In the genomic region with DNA sequence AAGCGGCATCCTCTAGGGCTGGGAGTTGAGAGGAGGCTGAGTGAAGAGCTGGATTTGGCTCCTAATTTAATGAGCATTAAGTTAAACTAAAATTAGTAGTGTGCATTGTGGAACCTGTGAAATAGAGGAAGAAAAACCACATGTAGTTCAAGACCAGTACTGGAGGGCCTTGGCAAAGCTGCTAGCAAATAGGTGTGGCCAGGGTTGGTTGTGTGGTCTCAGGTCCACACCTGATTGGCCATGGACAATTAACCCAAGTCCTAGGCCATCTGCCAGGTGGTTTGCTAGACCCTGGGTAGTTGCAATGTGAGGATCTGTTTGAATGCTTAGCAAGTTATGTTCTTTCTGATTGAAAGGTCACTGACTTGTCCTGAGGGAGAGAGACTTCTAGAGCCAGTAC, we compare ENCODE assay signal across 1 cellular context.
TF ChIP-seq lines count a peak whose summit lies in the region.

No MANE protein-coding gene starts in this region.

TF ChIP-seq in WTC11, 78 proteins besides CTCF, POLR2A, EP300 and RAD21 (continued from another document):
- TF ChIP-seq, protein P1, sequence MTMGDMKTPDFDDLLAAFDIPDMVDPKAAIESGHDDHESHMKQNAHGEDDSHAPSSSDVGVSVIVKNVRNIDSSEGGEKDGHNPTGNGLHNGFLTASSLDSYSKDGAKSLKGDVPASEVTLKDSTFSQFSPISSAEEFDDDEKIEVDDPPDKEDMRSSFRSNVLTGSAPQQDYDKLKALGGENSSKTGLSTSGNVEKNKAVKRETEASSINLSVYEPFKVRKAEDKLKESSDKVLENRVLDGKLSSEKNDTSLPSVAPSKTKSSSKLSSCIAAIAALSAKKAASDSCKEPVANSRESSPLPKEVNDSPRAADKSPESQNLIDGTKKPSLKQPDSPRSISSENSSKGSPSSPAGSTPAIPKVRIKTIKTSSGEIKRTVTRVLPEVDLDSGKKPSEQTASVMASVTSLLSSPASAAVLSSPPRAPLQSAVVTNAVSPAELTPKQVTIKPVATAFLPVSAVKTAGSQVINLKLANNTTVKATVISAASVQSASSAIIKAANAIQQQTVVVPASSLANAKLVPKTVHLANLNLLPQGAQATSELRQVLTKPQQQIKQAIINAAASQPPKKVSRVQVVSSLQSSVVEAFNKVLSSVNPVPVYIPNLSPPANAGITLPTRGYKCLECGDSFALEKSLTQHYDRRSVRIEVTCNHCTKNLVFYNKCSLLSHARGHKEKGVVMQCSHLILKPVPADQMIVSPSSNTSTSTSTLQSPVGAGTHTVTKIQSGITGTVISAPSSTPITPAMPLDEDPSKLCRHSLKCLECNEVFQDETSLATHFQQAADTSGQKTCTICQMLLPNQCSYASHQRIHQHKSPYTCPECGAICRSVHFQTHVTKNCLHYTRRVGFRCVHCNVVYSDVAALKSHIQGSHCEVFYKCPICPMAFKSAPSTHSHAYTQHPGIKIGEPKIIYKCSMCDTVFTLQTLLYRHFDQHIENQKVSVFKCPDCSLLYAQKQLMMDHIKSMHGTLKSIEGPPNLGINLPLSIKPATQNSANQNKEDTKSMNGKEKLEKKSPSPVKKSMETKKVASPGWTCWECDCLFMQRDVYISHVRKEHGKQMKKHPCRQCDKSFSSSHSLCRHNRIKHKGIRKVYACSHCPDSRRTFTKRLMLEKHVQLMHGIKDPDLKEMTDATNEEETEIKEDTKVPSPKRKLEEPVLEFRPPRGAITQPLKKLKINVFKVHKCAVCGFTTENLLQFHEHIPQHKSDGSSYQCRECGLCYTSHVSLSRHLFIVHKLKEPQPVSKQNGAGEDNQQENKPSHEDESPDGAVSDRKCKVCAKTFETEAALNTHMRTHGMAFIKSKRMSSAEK (CRISPR knock-in tag; IDR thresholded peaks at IDR 0.05; ENCODE audit: borderline replicate concordance) = no peak
- TF ChIP-seq, protein P2, sequence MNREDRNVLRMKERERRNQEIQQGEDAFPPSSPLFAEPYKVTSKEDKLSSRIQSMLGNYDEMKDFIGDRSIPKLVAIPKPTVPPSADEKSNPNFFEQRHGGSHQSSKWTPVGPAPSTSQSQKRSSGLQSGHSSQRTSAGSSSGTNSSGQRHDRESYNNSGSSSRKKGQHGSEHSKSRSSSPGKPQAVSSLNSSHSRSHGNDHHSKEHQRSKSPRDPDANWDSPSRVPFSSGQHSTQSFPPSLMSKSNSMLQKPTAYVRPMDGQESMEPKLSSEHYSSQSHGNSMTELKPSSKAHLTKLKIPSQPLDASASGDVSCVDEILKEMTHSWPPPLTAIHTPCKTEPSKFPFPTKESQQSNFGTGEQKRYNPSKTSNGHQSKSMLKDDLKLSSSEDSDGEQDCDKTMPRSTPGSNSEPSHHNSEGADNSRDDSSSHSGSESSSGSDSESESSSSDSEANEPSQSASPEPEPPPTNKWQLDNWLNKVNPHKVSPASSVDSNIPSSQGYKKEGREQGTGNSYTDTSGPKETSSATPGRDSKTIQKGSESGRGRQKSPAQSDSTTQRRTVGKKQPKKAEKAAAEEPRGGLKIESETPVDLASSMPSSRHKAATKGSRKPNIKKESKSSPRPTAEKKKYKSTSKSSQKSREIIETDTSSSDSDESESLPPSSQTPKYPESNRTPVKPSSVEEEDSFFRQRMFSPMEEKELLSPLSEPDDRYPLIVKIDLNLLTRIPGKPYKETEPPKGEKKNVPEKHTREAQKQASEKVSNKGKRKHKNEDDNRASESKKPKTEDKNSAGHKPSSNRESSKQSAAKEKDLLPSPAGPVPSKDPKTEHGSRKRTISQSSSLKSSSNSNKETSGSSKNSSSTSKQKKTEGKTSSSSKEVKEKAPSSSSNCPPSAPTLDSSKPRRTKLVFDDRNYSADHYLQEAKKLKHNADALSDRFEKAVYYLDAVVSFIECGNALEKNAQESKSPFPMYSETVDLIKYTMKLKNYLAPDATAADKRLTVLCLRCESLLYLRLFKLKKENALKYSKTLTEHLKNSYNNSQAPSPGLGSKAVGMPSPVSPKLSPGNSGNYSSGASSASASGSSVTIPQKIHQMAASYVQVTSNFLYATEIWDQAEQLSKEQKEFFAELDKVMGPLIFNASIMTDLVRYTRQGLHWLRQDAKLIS (CRISPR knock-in tag; IDR thresholded peaks at IDR 0.05; ENCODE audit: borderline replicate concordance) = no peak
